Comparison of ENCODE assay signal across 9 cellular contexts in genomic region chr20:64161595-64162238, GRCh38. TPM values are rescaled to one million over a fixed set of nuclear protein-coding genes. Genes with fewer than 3 reads are reported as not detected.
A peak's percentile ranks its signal among the peaks of the same experiment; 100 is the strongest.
DNase-seq lines count a peak whose midpoint lies in the region; FAIRE-seq and TF ChIP-seq lines count a peak whose summit lies in the region.
"Had no signal": no experiment of that assay in that cellular context is flagged by ENCODE, and none has a peak within 500 bp of the region (broad histone marks: within the 10 kb centered on the region; RNA-seq: fewer than 3 reads in every experiment).

No MANE protein-coding gene starts in this region.

- intact Hi-C loops in endothelial cell of umbilical vein (cut with micrococcal nuclease): no loop called here
- intact Hi-C loops in tibial artery (cut with DNase I; ENCODE audit: low total_unique reads): no loop called here

- TF ChIP-seq POLR2A in Peyer's patch (IDR thresholded peaks at IDR 0.05) (no peak), endothelial cell of umbilical vein (IDR thresholded peaks at IDR 0.05; ENCODE audit: low read depth, low read length) (no peak)

- BruUV-seq in endothelial cell of umbilical vein (replicated peaks; lab: Mats Ljungman, UMichigan): no TSS peak

- H3K4me1 ChIP-seq in Peyer's patch: no peaks in the 10 kb centered on the region
- no peaks in the 10 kb centered on the region for H3K4me1 ChIP-seq in endothelial cell of umbilical vein (ENCODE audit: control insufficient read depth, extremely low read depth, insufficient read depth, low read length)
- H3K4me1 ChIP-seq in tibial artery: no peaks in the 10 kb centered on the region
- H3K4me1 ChIP-seq: SJSA1 had no signal

- DNase-seq in NCI-H2107 treated with DMSO at 0.1 percent for 48 hours (lab: John Stamatoyannopoulos, UW; ENCODE audit: unreplicated experiment): peak; percentile 53
- no peak for DNase-seq in NCI-H2107 (lab: John Stamatoyannopoulos, UW)
- peak in 2 of 3 donors; percentile 51 to 55 for DNase-seq in Peyer's patch
- peak; percentile 35 for DNase-seq in endothelial cell of umbilical vein (ENCODE audit: low read depth, low spot score)
- DNase-seq in tibial artery: no peak
- DNase-seq in SHP77 treated with DMSO at 0.1 percent for 48 hours (lab: John Stamatoyannopoulos, UW): no peak
- no peak for DNase-seq in AML-193 (lab: John Stamatoyannopoulos, UW)

- no peak overlapping the region for H3K27ac ChIP-seq in Peyer's patch
- H3K27ac ChIP-seq in endothelial cell of umbilical vein (ENCODE audit: insufficient read depth, low read depth, low read length): no peak overlapping the region
- H3K27ac ChIP-seq in neural cell (ENCODE audit: low read length): peak overlapping the region; percentile 99
- H3K27ac ChIP-seq in tibial artery: no peak overlapping the region
- H3K27ac ChIP-seq: SJSA1 had no signal

- TF ChIP-seq RAD21 in neural cell (conservative IDR thresholded peaks at IDR 0.05): no peak

- no peaks in the 10 kb centered on the region for H3K9me1 ChIP-seq in endothelial cell of umbilical vein (replicated peaks; ENCODE audit: control insufficient read depth, extremely low read depth, insufficient read depth, low read length)

- H3K4me3 ChIP-seq in Peyer's patch (no peak overlapping the region), endothelial cell of umbilical vein (replicated peaks in 1 of 3; ENCODE audit: insufficient read depth in 1 of 3, low read depth in 1 of 3, low read length in 3 of 3) (no peak overlapping the region), neural cell (ENCODE audit: low read length) (peak overlapping the region; percentile 81), tibial artery (no peak overlapping the region)
- H3K4me3 ChIP-seq: SJSA1 had no signal

- H3K9me3 ChIP-seq in Peyer's patch (no peaks in the 10 kb centered on the region), endothelial cell of umbilical vein (replicated peaks; ENCODE audit: control insufficient read depth, insufficient read depth, low read length) (no peaks in the 10 kb centered on the region), neural cell (ENCODE audit: low read length) (no peaks in the 10 kb centered on the region), tibial artery (no peaks in the 10 kb centered on the region)
- H3K9me3 ChIP-seq: SJSA1 had no signal

- dilution Hi-C loops in endothelial cell of umbilical vein (cut with MboI; ENCODE audit: extremely low pct_ligation_motif_present, low sequenced_read_pairs): no loop called here

- TF ChIP-seq CTCF in Peyer's patch (IDR thresholded peaks at IDR 0.05): no peak
- TF ChIP-seq CTCF in endothelial cell of umbilical vein (IDR thresholded peaks at IDR 0.05; ENCODE audit: extremely low read depth in 1 of 2, insufficient read depth in 1 of 2, low read depth in 1 of 2, low read length in 2 of 2): no peak
- no peak for TF ChIP-seq CTCF in neural cell (IDR thresholded peaks at IDR 0.05; ENCODE audit: poor library complexity, severe bottlenecking)
- no peak for TF ChIP-seq CTCF in tibial artery (IDR thresholded peaks at IDR 0.05)

- no peak for TF ChIP-seq EP300 in neural cell (conservative IDR thresholded peaks at IDR 0.05; ENCODE audit: poor library complexity, severe bottlenecking)

- H3K79me2 ChIP-seq in endothelial cell of umbilical vein (ENCODE audit: control insufficient read depth, insufficient read depth, low read length) (no peaks in the 10 kb centered on the region), neural cell (replicated peaks; ENCODE audit: insufficient read depth, low read length) (peaks cover 62% of the 10 kb centered on the region)

- POLR2A ChIA-PET in endothelial cell of umbilical vein (lab: Charles Lee): no interaction called here

- H3K27me3 ChIP-seq in Peyer's patch: no peaks in the 10 kb centered on the region
- H3K27me3 ChIP-seq in endothelial cell of umbilical vein (ENCODE audit: control insufficient read depth in 2 of 2, insufficient read depth in 2 of 2, low read length in 2 of 2): peaks cover 13 to 22% of the 10 kb centered on the region in 2 experiments
- no peaks in the 10 kb centered on the region for H3K27me3 ChIP-seq in neural cell (ENCODE audit: insufficient read depth, low read depth, low read length)
- peaks cover 0 to 87% of the 10 kb centered on the region in 2 donors for H3K27me3 ChIP-seq in tibial artery

- H3K4me2 ChIP-seq in endothelial cell of umbilical vein (ENCODE audit: insufficient read depth, low read length): no peak overlapping the region
- H3K4me2 ChIP-seq in neural cell (ENCODE audit: low read length): peak overlapping the region; percentile 97

- H3K9me2 ChIP-seq in neural cell (ENCODE audit: insufficient read depth, low read length): no peaks in the 10 kb centered on the region

- H3K36me3 ChIP-seq in Peyer's patch: no peaks in the 10 kb centered on the region
- H3K36me3 ChIP-seq in endothelial cell of umbilical vein (ENCODE audit: control insufficient read depth in 2 of 2, extremely low read depth in 1 of 2, insufficient read depth in 2 of 2, low read length in 2 of 2): no peaks in the 10 kb centered on the region
- H3K36me3 ChIP-seq in neural cell (ENCODE audit: insufficient read depth, low read length): no peaks in the 10 kb centered on the region
- no peaks in the 10 kb centered on the region for H3K36me3 ChIP-seq in tibial artery
- H3K36me3 ChIP-seq: SJSA1 had no signal

- no peak overlapping the region for H2AFZ ChIP-seq in endothelial cell of umbilical vein (ENCODE audit: low read depth, low read length)
- no peak overlapping the region for H2AFZ ChIP-seq in neural cell (ENCODE audit: low read depth, low read length)

- no peak overlapping the region for H3K9ac ChIP-seq in endothelial cell of umbilical vein (replicated peaks; ENCODE audit: extremely low read depth, insufficient read depth, low read length)
- peak overlapping the region; percentile 95 for H3K9ac ChIP-seq in neural cell (ENCODE audit: low read length)

- H4K20me1 ChIP-seq in endothelial cell of umbilical vein (replicated peaks; ENCODE audit: control insufficient read depth, extremely low read depth, insufficient read depth, low read length): no peaks in the 10 kb centered on the region
- H4K20me1 ChIP-seq in neural cell (ENCODE audit: insufficient read depth): no peaks in the 10 kb centered on the region

- CTCF ChIA-PET in endothelial cell of umbilical vein (lab: Charles Lee): no interaction called here

- peak; percentile 38 for FAIRE-seq in endothelial cell of umbilical vein (lab: Jason Lieb, UNC)

- peaks cover 6% of the 10 kb centered on the region for H3F3A ChIP-seq in neural cell (ENCODE audit: insufficient read depth, low read length, poor library complexity, severe bottlenecking)

TF ChIP-seq in endothelial cell of umbilical vein, 7 proteins besides CTCF, POLR2A, EP300 and RAD21:
- TF ChIP-seq GATA2 (IDR thresholded peaks at IDR 0.05; ENCODE audit: insufficient read depth, insufficient read length, low read depth, low read length) (no peak), EZH2 (IDR thresholded peaks at IDR 0.05; ENCODE audit: borderline replicate concordance, low read depth, low read length, severe bottlenecking) (peak; percentile 72), JUN (IDR thresholded peaks at IDR 0.05; ENCODE audit: borderline replicate concordance, insufficient read depth, insufficient read length, low read depth) (no peak)

TF ChIP-seq in neural cell, 6 proteins besides CTCF, POLR2A, EP300 and RAD21 (continues in another document):
- peak; percentile 77 for TF ChIP-seq REST (IDR thresholded peaks at IDR 0.05; ENCODE audit: borderline replicate concordance)

RNA-seq across cellular contexts. Expression of gene MYT1, which starts 2.5 kb away (rescaled TPM):
- under 1 TPM in 2 of 4 donors, not detected in 2; 0.18 to 0.83 TPM for total RNA-seq in Peyer's patch
- total RNA-seq in endothelial cell of umbilical vein: not detected in 2 replicates
- polyA plus RNA-seq in endothelial cell of umbilical vein: not detected in 2 replicates
- not detected in 2 replicates for polyA plus RNA-seq in endothelial cell of umbilical vein (2011; cell fraction: cytosol; rRNA removed)
- not detected in 2 replicates for polyA plus RNA-seq in endothelial cell of umbilical vein (2011; cell fraction: nucleus; rRNA removed)
- polyA plus RNA-seq in endothelial cell of umbilical vein (2012): not detected in 2 replicates
- not detected in 2 replicates for polyA minus RNA-seq in endothelial cell of umbilical vein
- not detected for polyA minus RNA-seq in endothelial cell of umbilical vein (2011; cell fraction: cytosol; rRNA and poly(A)+ RNA removed)
- not detected in 2 replicates for polyA minus RNA-seq in endothelial cell of umbilical vein (2011; cell fraction: nucleus; rRNA and poly(A)+ RNA removed)
- polyA plus RNA-seq in neural cell: 35.8 and 42.4 TPM in 2 replicates
- 79.8 and 80.8 TPM in 2 replicates for polyA minus RNA-seq in neural cell
- total RNA-seq: SJSA1 had no signal

RNA-seq across cellular contexts. Expression of gene NPBWR2, which starts 54.4 kb away (rescaled TPM):
- total RNA-seq in Peyer's patch: not detected
- not detected in 2 replicates for total RNA-seq in endothelial cell of umbilical vein
- not detected in 2 replicates for polyA plus RNA-seq in endothelial cell of umbilical vein
- polyA plus RNA-seq in endothelial cell of umbilical vein (2011; cell fraction: cytosol; rRNA removed): not detected in 2 replicates
- not detected in 2 replicates for polyA plus RNA-seq in endothelial cell of umbilical vein (2011; cell fraction: nucleus; rRNA removed)
- polyA plus RNA-seq in endothelial cell of umbilical vein (2012): not detected in 2 replicates
- not detected in 2 replicates for polyA minus RNA-seq in endothelial cell of umbilical vein
- not detected for polyA minus RNA-seq in endothelial cell of umbilical vein (2011; cell fraction: cytosol; rRNA and poly(A)+ RNA removed)
- polyA minus RNA-seq in endothelial cell of umbilical vein (2011; cell fraction: nucleus; rRNA and poly(A)+ RNA removed): not detected in 2 replicates
- not detected in 2 replicates for polyA plus RNA-seq in neural cell
- not detected in 2 replicates for polyA minus RNA-seq in neural cell
- total RNA-seq: SJSA1 had no signal

Comparison
In these comparisons a context has a peak if more than half of its experiments do, and no peak if none do; other contexts are left out.
1. DNase-seq: peak in NCI-H2107 treated with DMSO at 0.1 percent for 48 hours (single experiment), Peyer's patch (2 of 3) and endothelial cell of umbilical vein (single experiment); none in NCI-H2107 (single experiment), tibial artery (0 of 2), SHP77 treated with DMSO at 0.1 percent for 48 hours (single experiment) and AML-193 (0 of 2).